In the genomic region with DNA sequence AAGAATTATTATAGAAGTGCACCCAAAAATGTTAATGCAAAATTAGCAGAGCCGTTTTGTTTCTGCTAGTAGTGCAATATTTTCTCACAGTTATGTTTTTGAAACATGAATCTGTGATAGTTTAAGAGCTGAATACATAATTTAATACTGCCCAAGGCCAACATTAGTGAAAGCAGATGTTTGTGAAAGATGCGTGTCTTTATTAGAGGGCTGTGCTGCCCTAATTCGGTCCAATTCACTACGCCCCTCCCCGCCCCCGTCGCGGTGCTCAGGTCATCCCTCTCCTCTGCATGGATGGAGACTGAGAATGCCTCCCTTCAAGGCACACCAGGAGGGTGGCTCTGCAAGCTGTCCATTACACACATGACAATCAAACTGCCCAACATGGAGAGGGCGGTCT, we compare ENCODE assay signal across 2 cellular contexts.
TF ChIP-seq lines count a peak whose summit lies in the region.

No MANE protein-coding gene starts in this region.

TF ChIP-seq in SK-N-SH treated with all-trans-retinoic acid at 6 μM for 48 hours, 23 proteins besides CTCF, POLR2A, EP300 and RAD21 (continued from another document):
- TF ChIP-seq, protein P1, sequence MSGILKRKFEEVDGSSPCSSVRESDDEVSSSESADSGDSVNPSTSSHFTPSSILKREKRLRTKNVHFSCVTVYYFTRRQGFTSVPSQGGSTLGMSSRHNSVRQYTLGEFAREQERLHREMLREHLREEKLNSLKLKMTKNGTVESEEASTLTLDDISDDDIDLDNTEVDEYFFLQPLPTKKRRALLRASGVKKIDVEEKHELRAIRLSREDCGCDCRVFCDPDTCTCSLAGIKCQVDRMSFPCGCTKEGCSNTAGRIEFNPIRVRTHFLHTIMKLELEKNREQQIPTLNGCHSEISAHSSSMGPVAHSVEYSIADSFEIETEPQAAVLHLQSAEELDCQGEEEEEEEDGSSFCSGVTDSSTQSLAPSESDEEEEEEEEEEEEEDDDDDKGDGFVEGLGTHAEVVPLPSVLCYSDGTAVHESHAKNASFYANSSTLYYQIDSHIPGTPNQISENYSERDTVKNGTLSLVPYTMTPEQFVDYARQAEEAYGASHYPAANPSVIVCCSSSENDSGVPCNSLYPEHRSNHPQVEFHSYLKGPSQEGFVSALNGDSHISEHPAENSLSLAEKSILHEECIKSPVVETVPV (CRISPR knock-in tag; IDR thresholded peaks at IDR 0.05) = no peak
- TF ChIP-seq PPARA (CRISPR knock-in tag; IDR thresholded peaks at IDR 0.05; ENCODE audit: borderline replicate concordance) (no peak), ISL1 (CRISPR knock-in tag; IDR thresholded peaks at IDR 0.05) (no peak), ZC3H10 (CRISPR knock-in tag; IDR thresholded peaks at IDR 0.05) (no peak)
- TF ChIP-seq, protein P2, sequence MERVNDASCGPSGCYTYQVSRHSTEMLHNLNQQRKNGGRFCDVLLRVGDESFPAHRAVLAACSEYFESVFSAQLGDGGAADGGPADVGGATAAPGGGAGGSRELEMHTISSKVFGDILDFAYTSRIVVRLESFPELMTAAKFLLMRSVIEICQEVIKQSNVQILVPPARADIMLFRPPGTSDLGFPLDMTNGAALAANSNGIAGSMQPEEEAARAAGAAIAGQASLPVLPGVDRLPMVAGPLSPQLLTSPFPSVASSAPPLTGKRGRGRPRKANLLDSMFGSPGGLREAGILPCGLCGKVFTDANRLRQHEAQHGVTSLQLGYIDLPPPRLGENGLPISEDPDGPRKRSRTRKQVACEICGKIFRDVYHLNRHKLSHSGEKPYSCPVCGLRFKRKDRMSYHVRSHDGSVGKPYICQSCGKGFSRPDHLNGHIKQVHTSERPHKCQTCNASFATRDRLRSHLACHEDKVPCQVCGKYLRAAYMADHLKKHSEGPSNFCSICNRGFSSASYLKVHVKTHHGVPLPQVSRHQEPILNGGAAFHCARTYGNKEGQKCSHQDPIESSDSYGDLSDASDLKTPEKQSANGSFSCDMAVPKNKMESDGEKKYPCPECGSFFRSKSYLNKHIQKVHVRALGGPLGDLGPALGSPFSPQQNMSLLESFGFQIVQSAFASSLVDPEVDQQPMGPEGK (CRISPR knock-in tag; IDR thresholded peaks at IDR 0.05; ENCODE audit: borderline replicate concordance) = no peak

TF ChIP-seq in GM23338, 12 proteins besides CTCF, POLR2A, EP300 and RAD21 (continued from another document):
- TF ChIP-seq, protein P3, sequence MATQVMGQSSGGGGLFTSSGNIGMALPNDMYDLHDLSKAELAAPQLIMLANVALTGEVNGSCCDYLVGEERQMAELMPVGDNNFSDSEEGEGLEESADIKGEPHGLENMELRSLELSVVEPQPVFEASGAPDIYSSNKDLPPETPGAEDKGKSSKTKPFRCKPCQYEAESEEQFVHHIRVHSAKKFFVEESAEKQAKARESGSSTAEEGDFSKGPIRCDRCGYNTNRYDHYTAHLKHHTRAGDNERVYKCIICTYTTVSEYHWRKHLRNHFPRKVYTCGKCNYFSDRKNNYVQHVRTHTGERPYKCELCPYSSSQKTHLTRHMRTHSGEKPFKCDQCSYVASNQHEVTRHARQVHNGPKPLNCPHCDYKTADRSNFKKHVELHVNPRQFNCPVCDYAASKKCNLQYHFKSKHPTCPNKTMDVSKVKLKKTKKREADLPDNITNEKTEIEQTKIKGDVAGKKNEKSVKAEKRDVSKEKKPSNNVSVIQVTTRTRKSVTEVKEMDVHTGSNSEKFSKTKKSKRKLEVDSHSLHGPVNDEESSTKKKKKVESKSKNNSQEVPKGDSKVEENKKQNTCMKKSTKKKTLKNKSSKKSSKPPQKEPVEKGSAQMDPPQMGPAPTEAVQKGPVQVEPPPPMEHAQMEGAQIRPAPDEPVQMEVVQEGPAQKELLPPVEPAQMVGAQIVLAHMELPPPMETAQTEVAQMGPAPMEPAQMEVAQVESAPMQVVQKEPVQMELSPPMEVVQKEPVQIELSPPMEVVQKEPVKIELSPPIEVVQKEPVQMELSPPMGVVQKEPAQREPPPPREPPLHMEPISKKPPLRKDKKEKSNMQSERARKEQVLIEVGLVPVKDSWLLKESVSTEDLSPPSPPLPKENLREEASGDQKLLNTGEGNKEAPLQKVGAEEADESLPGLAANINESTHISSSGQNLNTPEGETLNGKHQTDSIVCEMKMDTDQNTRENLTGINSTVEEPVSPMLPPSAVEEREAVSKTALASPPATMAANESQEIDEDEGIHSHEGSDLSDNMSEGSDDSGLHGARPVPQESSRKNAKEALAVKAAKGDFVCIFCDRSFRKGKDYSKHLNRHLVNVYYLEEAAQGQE (IDR thresholded peaks at IDR 0.05; ENCODE audit: unreplicated experiment) = no peak
- TF ChIP-seq, protein P4, sequence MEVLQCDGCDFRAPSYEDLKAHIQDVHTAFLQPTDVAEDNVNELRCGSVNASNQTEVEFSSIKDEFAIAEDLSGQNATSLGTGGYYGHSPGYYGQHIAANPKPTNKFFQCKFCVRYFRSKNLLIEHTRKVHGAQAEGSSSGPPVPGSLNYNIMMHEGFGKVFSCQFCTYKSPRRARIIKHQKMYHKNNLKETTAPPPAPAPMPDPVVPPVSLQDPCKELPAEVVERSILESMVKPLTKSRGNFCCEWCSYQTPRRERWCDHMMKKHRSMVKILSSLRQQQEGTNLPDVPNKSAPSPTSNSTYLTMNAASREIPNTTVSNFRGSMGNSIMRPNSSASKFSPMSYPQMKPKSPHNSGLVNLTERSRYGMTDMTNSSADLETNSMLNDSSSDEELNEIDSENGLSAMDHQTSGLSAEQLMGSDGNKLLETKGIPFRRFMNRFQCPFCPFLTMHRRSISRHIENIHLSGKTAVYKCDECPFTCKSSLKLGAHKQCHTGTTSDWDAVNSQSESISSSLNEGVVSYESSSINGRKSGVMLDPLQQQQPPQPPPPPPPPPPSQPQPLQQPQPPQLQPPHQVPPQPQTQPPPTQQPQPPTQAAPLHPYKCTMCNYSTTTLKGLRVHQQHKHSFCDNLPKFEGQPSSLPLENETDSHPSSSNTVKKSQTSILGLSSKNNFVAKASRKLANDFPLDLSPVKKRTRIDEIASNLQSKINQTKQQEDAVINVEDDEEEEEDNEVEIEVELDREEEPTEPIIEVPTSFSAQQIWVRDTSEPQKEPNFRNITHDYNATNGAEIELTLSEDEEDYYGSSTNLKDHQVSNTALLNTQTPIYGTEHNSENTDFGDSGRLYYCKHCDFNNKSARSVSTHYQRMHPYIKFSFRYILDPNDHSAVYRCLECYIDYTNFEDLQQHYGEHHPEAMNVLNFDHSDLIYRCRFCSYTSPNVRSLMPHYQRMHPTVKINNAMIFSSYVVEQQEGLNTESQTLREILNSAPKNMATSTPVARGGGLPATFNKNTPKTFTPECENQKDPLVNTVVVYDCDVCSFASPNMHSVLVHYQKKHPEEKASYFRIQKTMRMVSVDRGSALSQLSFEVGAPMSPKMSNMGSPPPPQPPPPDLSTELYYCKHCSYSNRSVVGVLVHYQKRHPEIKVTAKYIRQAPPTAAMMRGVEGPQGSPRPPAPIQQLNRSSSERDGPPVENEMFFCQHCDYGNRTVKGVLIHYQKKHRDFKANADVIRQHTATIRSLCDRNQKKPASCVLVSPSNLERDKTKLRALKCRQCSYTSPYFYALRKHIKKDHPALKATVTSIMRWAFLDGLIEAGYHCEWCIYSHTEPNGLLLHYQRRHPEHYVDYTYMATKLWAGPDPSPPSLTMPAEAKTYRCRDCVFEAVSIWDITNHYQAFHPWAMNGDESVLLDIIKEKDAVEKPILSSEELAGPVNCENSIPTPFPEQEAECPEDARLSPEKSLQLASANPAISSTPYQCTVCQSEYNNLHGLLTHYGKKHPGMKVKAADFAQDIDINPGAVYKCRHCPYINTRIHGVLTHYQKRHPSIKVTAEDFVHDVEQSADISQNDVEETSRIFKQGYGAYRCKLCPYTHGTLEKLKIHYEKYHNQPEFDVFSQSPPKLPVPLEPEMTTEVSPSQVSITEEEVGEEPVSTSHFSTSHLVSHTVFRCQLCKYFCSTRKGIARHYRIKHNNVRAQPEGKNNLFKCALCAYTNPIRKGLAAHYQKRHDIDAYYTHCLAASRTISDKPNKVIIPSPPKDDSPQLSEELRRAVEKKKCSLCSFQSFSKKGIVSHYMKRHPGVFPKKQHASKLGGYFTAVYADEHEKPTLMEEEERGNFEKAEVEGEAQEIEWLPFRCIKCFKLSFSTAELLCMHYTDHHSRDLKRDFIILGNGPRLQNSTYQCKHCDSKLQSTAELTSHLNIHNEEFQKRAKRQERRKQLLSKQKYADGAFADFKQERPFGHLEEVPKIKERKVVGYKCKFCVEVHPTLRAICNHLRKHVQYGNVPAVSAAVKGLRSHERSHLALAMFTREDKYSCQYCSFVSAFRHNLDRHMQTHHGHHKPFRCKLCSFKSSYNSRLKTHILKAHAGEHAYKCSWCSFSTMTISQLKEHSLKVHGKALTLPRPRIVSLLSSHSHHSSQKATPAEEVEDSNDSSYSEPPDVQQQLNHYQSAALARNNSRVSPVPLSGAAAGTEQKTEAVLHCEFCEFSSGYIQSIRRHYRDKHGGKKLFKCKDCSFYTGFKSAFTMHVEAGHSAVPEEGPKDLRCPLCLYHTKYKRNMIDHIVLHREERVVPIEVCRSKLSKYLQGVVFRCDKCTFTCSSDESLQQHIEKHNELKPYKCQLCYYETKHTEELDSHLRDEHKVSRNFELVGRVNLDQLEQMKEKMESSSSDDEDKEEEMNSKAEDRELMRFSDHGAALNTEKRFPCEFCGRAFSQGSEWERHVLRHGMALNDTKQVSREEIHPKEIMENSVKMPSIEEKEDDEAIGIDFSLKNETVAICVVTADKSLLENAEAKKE (CRISPR knock-in tag; IDR thresholded peaks at IDR 0.05) = no peak
- no peak for TF ChIP-seq EZH2phosphoT487 (IDR thresholded peaks at IDR 0.05; ENCODE audit: unreplicated experiment)
